In the genomic region with DNA sequence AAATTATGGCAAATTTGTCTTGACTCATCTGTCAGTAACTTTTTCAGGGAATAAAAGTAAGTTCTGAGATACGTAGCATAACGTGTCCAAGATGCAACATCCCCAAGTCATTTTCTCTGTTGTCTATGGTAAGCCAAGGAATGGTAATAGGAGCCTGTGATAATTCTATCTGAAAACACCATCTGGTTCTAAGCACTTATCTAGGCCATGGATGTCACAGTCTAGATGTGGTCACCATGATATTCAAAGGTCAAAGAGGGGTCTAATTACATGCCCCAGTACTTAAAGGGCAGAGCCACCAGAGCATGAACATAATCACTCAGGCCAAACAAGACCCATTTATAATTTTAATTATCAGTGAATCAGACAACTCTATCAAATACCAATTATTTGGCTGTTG, we compare ENCODE assay signal across 28 cellular contexts.
"Had no signal": no experiment of that assay in that cellular context is flagged by ENCODE, and none has a peak within 500 bp of the region (broad histone marks: within the 10 kb centered on the region; RNA-seq: fewer than 3 reads in every experiment).

No MANE protein-coding gene starts in this region.

- DNase-seq: activated CD4-positive, alpha-beta memory T cell treated with anti-CD3 and anti-CD28 coated beads for 36 hours; activated CD4-positive, alpha-beta T cell treated with anti-CD3 and anti-CD28 coated beads for 36 hours; activated CD4-positive, alpha-beta T cell treated with anti-CD3 and anti-CD28 coated beads, Interleukin-2, amount 10 ng/mL, durations not matched to agents 24 days and 14 days; activated CD4-positive, CD25-positive, alpha-beta regulatory T cell; activated CD4-positive, CD25-positive, alpha-beta regulatory T cell treated with anti-CD3 and anti-CD28 coated beads, Interleukin-2, amount 50 U/mL, for 72 hours; activated CD8-positive, alpha-beta memory T cell treated with anti-CD3 and anti-CD28 coated beads, Interleukin-2, amount 10 ng/mL, durations not matched to agents 7 days and 5 days; activated CD8-positive, alpha-beta memory T cell treated with anti-CD3 and anti-CD28 coated beads, Interleukin-2, amount 50 U/mL, for 4 hours; activated CD8-positive, alpha-beta T cell treated with anti-CD3 and anti-CD28 coated beads, Interleukin-2, amount 10 ng/mL, durations not matched to agents 7 days and 5 days; activated effector memory CD4-positive, alpha-beta T cell treated with anti-CD3 and anti-CD28 coated beads, Interleukin-2, amount 50 U/mL, for 16 hours; activated naive CD4-positive, alpha-beta T cell treated with anti-CD3 and anti-CD28 coated beads for 36 hours; activated naive CD8-positive, alpha-beta T cell treated with anti-CD3 and anti-CD28 coated beads for 36 hours; activated naive CD8-positive, alpha-beta T cell treated with anti-CD3 and anti-CD28 coated beads, Interleukin-2, amount 50 U/mL, for 24 hours; activated T-cell treated with anti-CD3 and anti-CD28 coated beads, Interleukin-2, amount 50 U/mL, for 1 hour; activated T-cell treated with anti-CD3 and anti-CD28 coated beads, Interleukin-2, amount 50 U/mL, for 48 hours; adrenal gland; amygdala; aorta; body of pancreas; caudate nucleus; cortex of kidney; dermis blood vessel endothelial cell; effector CD4-positive, alpha-beta T cell; effector memory CD8-positive, alpha-beta T cell; erythroblast; esophagus squamous epithelium; foreskin melanocyte; head of caudate nucleus; T-helper 2 cell had no signal

- H3K27me3 ChIP-seq: adrenal gland, body of pancreas, esophagus squamous epithelium had no signal

- H3K36me3 ChIP-seq: adrenal gland, esophagus squamous epithelium had no signal

- H3K4me3 ChIP-seq: adrenal gland, body of pancreas, esophagus squamous epithelium had no signal

- H3K27ac ChIP-seq: adrenal gland, body of pancreas, esophagus squamous epithelium had no signal

- H3K9me3 ChIP-seq: adrenal gland, body of pancreas, esophagus squamous epithelium had no signal

- ATAC-seq: activated CD4-positive, alpha-beta T cell treated with anti-CD3 and anti-CD28 coated beads for 36 hours; activated CD8-positive, alpha-beta memory T cell treated with anti-CD3 and anti-CD28 coated beads, Interleukin-2, amount 10 ng/mL, durations not matched to agents 7 days and 5 days; activated CD8-positive, alpha-beta T cell treated with anti-CD3 and anti-CD28 coated beads, Interleukin-2, amount 10 ng/mL, durations not matched to agents 7 days and 5 days; activated naive CD8-positive, alpha-beta T cell treated with anti-CD3 and anti-CD28 coated beads, Interleukin-2, amount 50 U/mL, for 24 hours; body of pancreas; effector memory CD8-positive, alpha-beta T cell had no signal

- H3K4me1 ChIP-seq: adrenal gland, body of pancreas, esophagus squamous epithelium had no signal
